ENCODE assay signal across 16 cellular contexts in genomic region chr13:72379581-72379980, GRCh38.
"Had no signal": no experiment of that assay in that cellular context is flagged by ENCODE, and none has a peak within 500 bp of the region (broad histone marks: within the 10 kb centered on the region; RNA-seq: fewer than 3 reads in every experiment).

No MANE protein-coding gene starts in this region.

- H3K4me3 ChIP-seq: cardiac muscle cell, dorsolateral prefrontal cortex, transverse colon had no signal

- ATAC-seq: esophagus mucosa, left ventricle myocardium superior, right cardiac atrium had no signal

- H3K4me1 ChIP-seq: transverse colon had no signal

- H3K36me3 ChIP-seq: cardiac muscle cell, transverse colon had no signal

- H3K9me3 ChIP-seq: transverse colon had no signal

- DNase-seq: activated CD4-positive, alpha-beta T cell treated with anti-CD3 and anti-CD28 coated beads, Interleukin-2, amount 50 U/mL, for 1 hour; activated CD4-positive, CD25-positive, alpha-beta regulatory T cell; activated naive CD4-positive, alpha-beta T cell; aorta; dorsolateral prefrontal cortex; hippocampal formation; left ventricle myocardium superior; nucleus accumbens; right cardiac atrium; small intestine; stimulated activated CD4-positive, alpha-beta T cell treated with anti-CD3 and anti-CD28 coated beads, Interleukin-4, amount 100 ng/mL, for 24 hours; stimulated activated naive CD4-positive, alpha-beta T cell treated with Interleukin-2 at 50 U/mL for 16 hours; SW 1271; transverse colon had no signal

- H3K27ac ChIP-seq: cardiac muscle cell, dorsolateral prefrontal cortex, transverse colon had no signal

- H3K27me3 ChIP-seq: cardiac muscle cell, transverse colon had no signal
